Comparison of ENCODE assay signal across 13 cellular contexts in the genomic region with DNA sequence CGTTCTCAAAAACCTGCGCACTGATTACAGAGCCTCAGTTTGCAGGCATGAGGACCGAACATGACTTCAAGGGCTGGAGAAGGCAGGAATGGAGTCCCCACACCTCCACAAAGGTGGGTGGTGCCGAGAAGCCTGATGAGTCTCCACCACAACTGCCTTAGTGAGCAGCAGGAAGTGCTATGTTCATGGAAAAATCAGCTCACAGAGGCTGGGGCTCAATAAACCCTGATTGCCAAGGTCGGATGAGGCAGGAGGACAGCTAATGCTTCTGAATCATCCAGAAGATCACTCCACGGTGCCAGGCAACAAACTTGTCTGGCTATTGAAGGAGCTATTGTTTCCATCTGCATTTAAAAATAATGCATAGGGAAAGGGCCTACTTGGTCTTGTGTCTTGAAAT. TPM values are rescaled to one million over a fixed set of nuclear protein-coding genes. Genes with fewer than 3 reads are reported as not detected.
DNase-seq lines count a peak whose midpoint lies in the region; ATAC-seq, FAIRE-seq and TF ChIP-seq lines count a peak whose summit lies in the region.
"Had no signal": no experiment of that assay in that cellular context is flagged by ENCODE, and none has a peak within 500 bp of the region (broad histone marks: within the 10 kb centered on the region; RNA-seq: fewer than 3 reads in every experiment).

No MANE protein-coding gene starts in this region.

- WGBS in pancreas, 2 donors, result 81 to 85% methylated on average over 6 of the region's 6 CpGs

- intact Hi-C loops in pancreas (cut with DNase I), result no loop called here

- H3K4me3 ChIP-seq in bronchial epithelial cell (ENCODE audit: low read depth, low read length) (no peak overlapping the region), pancreas (no peak overlapping the region)
- H3K4me3 ChIP-seq: upper lobe of left lung had no signal

- FAIRE-seq in bronchial epithelial cell (lab: Jason Lieb, UNC) (no peak), pancreas (lab: Jason Lieb, UNC) (no peak)
- FAIRE-seq: small intestine had no signal

- H3K36me3 ChIP-seq in bronchial epithelial cell (ENCODE audit: control insufficient read depth, insufficient read depth, low read length), result peaks cover 13% of the 10 kb centered on the region
- H3K36me3 ChIP-seq in pancreas, result peaks cover 0 to 39% (median 14%) of the 10 kb centered on the region in 3 donors

- H3K27ac ChIP-seq in pancreas, result no peak overlapping the region
- H3K27ac ChIP-seq: upper lobe of left lung had no signal

- TF ChIP-seq CTCF in bronchial epithelial cell (IDR thresholded peaks at IDR 0.05; ENCODE audit: insufficient read depth, low read length, severe bottlenecking), result no peak
- no peak for TF ChIP-seq CTCF in pancreas (IDR thresholded peaks at IDR 0.05)

- H3K9me3 ChIP-seq in pancreas, result no peaks in the 10 kb centered on the region
- H3K9me3 ChIP-seq: upper lobe of left lung had no signal

- H3K27me3 ChIP-seq in bronchial epithelial cell (ENCODE audit: control insufficient read depth, insufficient read depth, low read length) (no peaks in the 10 kb centered on the region), pancreas (no peaks in the 10 kb centered on the region)
- H3K27me3 ChIP-seq: upper lobe of left lung had no signal

- peaks cover 0 to 9% (median 0%) of the 10 kb centered on the region in 3 donors for H3K4me1 ChIP-seq in pancreas
- H3K4me1 ChIP-seq: upper lobe of left lung had no signal

- ATAC-seq in pancreas (peak in 3 of 4 donors; percentile 4 to 47 (median 26)), HG03135 (IDR thresholded peaks at IDR 0.05; ENCODE audit: unreplicated experiment) (no peak)
- ATAC-seq: HCT116 had no signal

- DNase-seq in AG20443 (ENCODE audit: low spot score) (peak; percentile 80), LHCN-M2 (ENCODE audit: low read depth) (peak; percentile 79), bronchial epithelial cell (ENCODE audit: low read depth) (peak; percentile 63), pancreas (no peak), COLO668 (lab: John Stamatoyannopoulos, UW; ENCODE audit: unreplicated experiment) (no peak), mucosa of gallbladder (ENCODE audit: low spot score) (no peak), Kasumi-1 (lab: John Stamatoyannopoulos, UW) (no peak)
- DNase-seq: activated naive CD8-positive, alpha-beta T cell treated with anti-CD3 and anti-CD28 coated beads, Interleukin-2, amount 10 ng/mL, durations not matched to agents 7 days and 5 days; NCI-H446; small intestine; upper lobe of left lung had no signal

RNA-seq across cellular contexts. Expression of a gene that starts 31.1 kb away (rescaled TPM):
- total RNA-seq in LHCN-M2 (2014; rRNA removed) (36.9 and 41.6 TPM in 2 replicates), bronchial epithelial cell (21.4 and 23.2 TPM in 2 replicates), pancreas (10 to 100 TPM; 14.6 to 26.9 (median 19.0) TPM), mucosa of gallbladder (112 TPM)
- 44.4 TPM for polyA plus RNA-seq in LHCN-M2 (2012)
- polyA plus RNA-seq in pancreas, result 10 to 100 TPM in 1 of 2 donors, 1 to 10 TPM in 1; 9.7 to 33.4 TPM

Comparison
In these comparisons a context has a peak if more than half of its experiments do, and no peak if none do; other contexts are left out.
1. DNase-seq: peak in AG20443 (single experiment), LHCN-M2 (single experiment) and bronchial epithelial cell (single experiment); none in pancreas (0 of 6), COLO668 (single experiment), mucosa of gallbladder (single experiment) and Kasumi-1 (0 of 2).